8 cellular contexts compared by ENCODE assay signal in genomic region chr11:33375688-33376311, GRCh38. TPM values are rescaled to one million over a fixed set of nuclear protein-coding genes. Genes with fewer than 3 reads are reported as not detected.
DNase-seq lines count a peak whose midpoint lies in the region; ATAC-seq and TF ChIP-seq lines count a peak whose summit lies in the region.

Gene KIAA1549L (plus strand): TSS chr11:33376108.

- H3K4me3 Mint-ChIP-seq in activated T-cell treated with anti-CD3 and anti-CD28 coated beads, Interleukin-2, amount 50 U/mL, for 4 hours: peak within 1 kb of the TSS; percentile 41
- peak within 1 kb of the TSS; percentile 23 to 82 (median 70) for H3K4me3 Mint-ChIP-seq in naive B cell

- H3K27me3 Mint-ChIP-seq in activated T-cell treated with anti-CD3 and anti-CD28 coated beads, Interleukin-2, amount 50 U/mL, for 4 hours (ENCODE audit: low read depth): peaks cover 54% of the 10 kb centered on the region
- peaks cover 44 to 67% (median 47%) of the 10 kb centered on the region in 3 donors for H3K27me3 Mint-ChIP-seq in naive B cell

- peak within 1 kb of the TSS in 1 of 6 donors; percentile 18 for H3K27ac Mint-ChIP-seq in naive B cell

- DNase-seq in activated T-cell treated with anti-CD3 and anti-CD28 coated beads, Interleukin-2, amount 50 U/mL, for 4 hours: no peak
- DNase-seq in activated T-cell treated with anti-CD3 and anti-CD28 coated beads, Interleukin-2, amount 50 U/mL, for 1 hour: no peak
- DNase-seq in NCI-H446 (lab: John Stamatoyannopoulos, UW) (peak; percentile 20 to 54), dermis blood vessel endothelial cell (peak; percentile 49), naive B cell (no peak), GM19240 (ENCODE audit: insufficient read length, low spot score) (no peak), omental fat pad (ENCODE audit: low spot score) (no peak)

- no peaks in the 10 kb centered on the region for H3K36me3 Mint-ChIP-seq in activated T-cell treated with anti-CD3 and anti-CD28 coated beads, Interleukin-2, amount 50 U/mL, for 4 hours (ENCODE audit: insufficient read depth)
- no peaks in the 10 kb centered on the region for H3K36me3 Mint-ChIP-seq in naive B cell

- peaks cover 3% of the 10 kb centered on the region for H3K4me1 Mint-ChIP-seq in activated T-cell treated with anti-CD3 and anti-CD28 coated beads, Interleukin-2, amount 50 U/mL, for 4 hours (ENCODE audit: low read depth)
- peaks cover 0 to 16% (median 0%) of the 10 kb centered on the region in 3 donors for H3K4me1 Mint-ChIP-seq in naive B cell

- no peaks in the 10 kb centered on the region for H3K9me3 Mint-ChIP-seq in activated T-cell treated with anti-CD3 and anti-CD28 coated beads, Interleukin-2, amount 50 U/mL, for 4 hours
- H3K9me3 Mint-ChIP-seq in naive B cell: no peaks in the 10 kb centered on the region

- no peak for TF ChIP-seq CTCF in omental fat pad (IDR thresholded peaks at IDR 0.05)

- peak; percentile 34 to 44 for ATAC-seq in activated T-cell treated with anti-CD3 and anti-CD28 coated beads, Interleukin-2, amount 50 U/mL, for 4 hours
- no peak for ATAC-seq in naive B cell (ENCODE audit: low read depth in 2 of 2)
- ATAC-seq in GM18909 (IDR thresholded peaks at IDR 0.05; ENCODE audit: poor library complexity, unreplicated experiment): no peak
- no peak for ATAC-seq in omental fat pad (ENCODE audit: low FRiP score)

RNA-seq across cellular contexts. Expression of gene KIAA1549L, which starts in this region (rescaled TPM):
- total RNA-seq in activated T-cell treated with anti-CD3 and anti-CD28 coated beads, Interleukin-2, amount 50 U/mL, for 4 hours: not detected
- total RNA-seq in dermis blood vessel endothelial cell (4.4 and 4.8 TPM in 2 replicates), omental fat pad (under 1 TPM in 3 of 4 donors, not detected in 1; 0.19 to 0.60 (median 0.50) TPM)
- polyA plus RNA-seq in naive B cell (ENCODE audit: low read depth in 6 of 6): not detected

Comparison
In these comparisons a context has a peak if more than half of its experiments do, and no peak if none do; other contexts are left out.
1. Peak in ATAC-seq in activated T-cell treated with anti-CD3 and anti-CD28 coated beads, Interleukin-2, amount 50 U/mL, for 4 hours; RNA of the gene not detected or under 1 TPM.
2. DNase-seq: peak in NCI-H446 (2 of 2) and dermis blood vessel endothelial cell (single experiment); none in activated T-cell treated with anti-CD3 and anti-CD28 coated beads, Interleukin-2, amount 50 U/mL, for 4 hours (single experiment), activated T-cell treated with anti-CD3 and anti-CD28 coated beads, Interleukin-2, amount 50 U/mL, for 1 hour (single experiment), naive B cell (single experiment), GM19240 (single experiment) and omental fat pad (single experiment).